In genomic region chr7:490461-491291, GRCh38 we compare ENCODE assay signal across 13 cellular contexts. TPM values are rescaled to one million over a fixed set of nuclear protein-coding genes. Genes with fewer than 3 reads are reported as not detected.
DNase-seq lines count a peak whose midpoint lies in the region; ATAC-seq and TF ChIP-seq lines count a peak whose summit lies in the region.
"Had no signal": no experiment of that assay in that cellular context is flagged by ENCODE, and none has a peak within 500 bp of the region (broad histone marks: within the 10 kb centered on the region; RNA-seq: fewer than 3 reads in every experiment).

No MANE protein-coding gene starts in this region.

- no peak overlapping the region for H3K27ac Mint-ChIP-seq in MCF 10A (ENCODE audit: low read depth, unreplicated experiment)
- H3K27ac Mint-ChIP-seq in Caco-2 (ENCODE audit: unreplicated experiment): no peak overlapping the region
- H3K27ac Mint-ChIP-seq: activated naive CD4-positive, alpha-beta T cell treated with anti-CD3 and anti-CD28 coated beads, Interleukin-2, amount 50 U/mL, for 24 hours; naive B cell had no signal

- H3K36me3 ChIP-seq in breast epithelium (no peaks in the 10 kb centered on the region), thymus (ENCODE audit: control insufficient read depth, insufficient read depth) (no peaks in the 10 kb centered on the region), Caco-2 (ENCODE audit: control insufficient read depth, insufficient read depth, low read length) (no peaks in the 10 kb centered on the region)
- H3K36me3 ChIP-seq: esophagus squamous epithelium, upper lobe of left lung had no signal

- H3K27ac ChIP-seq in breast epithelium (peak overlapping the region; percentile 80 to 83), right cardiac atrium (ENCODE audit: low read length) (no peak overlapping the region), thymus (ENCODE audit: low read depth) (peak overlapping the region; percentile 33)
- H3K27ac ChIP-seq: A549, esophagus squamous epithelium, upper lobe of left lung had no signal

- intact Hi-C loops in breast epithelium (cut with DNase I; ENCODE audit: low total_unique reads): loop anchor here (10.0 kb wide), 1 partner anchor 1574 kb away; no protein-coding TSS in a partner anchor
- intact Hi-C loops in MCF 10A (cut with micrococcal nuclease): no loop called here
- intact Hi-C loops in right cardiac atrium (cut with DNase I): no loop called here
- intact Hi-C loops in Caco-2 (cut with micrococcal nuclease; ENCODE audit: unreplicated experiment): no loop called here

- H3K4me3 ChIP-seq in breast epithelium (no peak overlapping the region), right cardiac atrium (ENCODE audit: low read length) (no peak overlapping the region), thymus (ENCODE audit: low read length) (no peak overlapping the region), Caco-2 (ENCODE audit: low read depth, low read length) (no peak overlapping the region)
- H3K4me3 ChIP-seq: A549, esophagus squamous epithelium, upper lobe of left lung had no signal

- DNase-seq in breast epithelium (ENCODE audit: low spot score in 2 of 2) (peak in 1 of 2 donors; percentile 83), MCF 10A (ENCODE audit: unreplicated experiment) (no peak), NCI-H1105 treated with DMSO at 0.1 percent for 48 hours (lab: John Stamatoyannopoulos, UW) (peak; percentile 77), right cardiac atrium (peak; percentile 3 to 30 (median 28)), cerebellum (ENCODE audit: low spot score) (no peak), NCI-H2227 (lab: John Stamatoyannopoulos, UW; ENCODE audit: unreplicated experiment) (no peak), Caco-2 (no peak)
- DNase-seq: esophagus squamous epithelium, naive B cell had no signal

- TF ChIP-seq CTCF in breast epithelium (IDR thresholded peaks at IDR 0.05) (no peak), MCF 10A (IDR thresholded peaks at IDR 0.05; ENCODE audit: unreplicated experiment) (no peak), Caco-2 (IDR thresholded peaks at IDR 0.05; ENCODE audit: insufficient read depth in 1 of 2, low read depth in 1 of 2, low read length in 1 of 2, severe bottlenecking in 1 of 2, unreplicated experiment in 1 of 2) (no peak)

- ATAC-seq in right cardiac atrium: no peak

- peaks cover 8% of the 10 kb centered on the region for H3K4me1 Mint-ChIP-seq in MCF 10A (ENCODE audit: insufficient read depth, unreplicated experiment)
- H3K4me1 Mint-ChIP-seq in Caco-2 (ENCODE audit: low read depth, unreplicated experiment): peaks cover 4% of the 10 kb centered on the region
- H3K4me1 Mint-ChIP-seq: activated naive CD4-positive, alpha-beta T cell treated with anti-CD3 and anti-CD28 coated beads, Interleukin-2, amount 50 U/mL, for 24 hours; naive B cell had no signal

- peaks cover 14% of the 10 kb centered on the region for H3K27me3 Mint-ChIP-seq in MCF 10A (ENCODE audit: insufficient read depth, unreplicated experiment)
- H3K27me3 Mint-ChIP-seq in Caco-2 (ENCODE audit: insufficient read depth, unreplicated experiment): no peaks in the 10 kb centered on the region
- H3K27me3 Mint-ChIP-seq: activated naive CD4-positive, alpha-beta T cell treated with anti-CD3 and anti-CD28 coated beads, Interleukin-2, amount 50 U/mL, for 24 hours had no signal

- H3K36me3 Mint-ChIP-seq in MCF 10A (ENCODE audit: insufficient read depth, unreplicated experiment) (peaks cover 3% of the 10 kb centered on the region), Caco-2 (ENCODE audit: insufficient read depth, unreplicated experiment) (peaks cover 20% of the 10 kb centered on the region)
- H3K36me3 Mint-ChIP-seq: activated naive CD4-positive, alpha-beta T cell treated with anti-CD3 and anti-CD28 coated beads, Interleukin-2, amount 50 U/mL, for 24 hours; naive B cell had no signal

- H3K4me1 ChIP-seq in breast epithelium (no peaks in the 10 kb centered on the region), right cardiac atrium (ENCODE audit: control insufficient read depth, insufficient read depth, low read length) (peaks cover 5% of the 10 kb centered on the region), thymus (ENCODE audit: control insufficient read depth, insufficient read depth, low read length) (no peaks in the 10 kb centered on the region), Caco-2 (peaks cover 17% of the 10 kb centered on the region)
- H3K4me1 ChIP-seq: A549 had no signal

- H3K9me3 ChIP-seq in breast epithelium (no peaks in the 10 kb centered on the region), right cardiac atrium (ENCODE audit: control insufficient read depth, low read length) (no peaks in the 10 kb centered on the region), thymus (ENCODE audit: control insufficient read depth) (peaks cover 2% of the 10 kb centered on the region), Caco-2 (0 out of 2 replicates have a peak, but pooled peaks cover 4% of the 10 kb centered on the region)
- H3K9me3 ChIP-seq: A549, esophagus squamous epithelium, upper lobe of left lung had no signal

- POLR2A ChIA-PET in MCF 10A (lab: Yijun Ruan, JAX) (no interaction called here), Caco-2 (lab: Charles Lee) (no interaction called here)

- WGBS in right cardiac atrium: 85% methylated on average over 18 of the region's 18 CpGs
- WGBS in thymus: 82% methylated on average over 18 of the region's 18 CpGs

- H3K27me3 ChIP-seq in breast epithelium (no peaks in the 10 kb centered on the region), right cardiac atrium (ENCODE audit: control insufficient read depth, insufficient read depth) (no peaks in the 10 kb centered on the region), thymus (ENCODE audit: control insufficient read depth, insufficient read depth) (no peaks in the 10 kb centered on the region), Caco-2 (replicated peaks; ENCODE audit: control insufficient read depth, insufficient read depth, low read length) (no peaks in the 10 kb centered on the region)
- H3K27me3 ChIP-seq: upper lobe of left lung had no signal

- no peaks in the 10 kb centered on the region for H3K9me3 Mint-ChIP-seq in MCF 10A (ENCODE audit: unreplicated experiment)
- H3K9me3 Mint-ChIP-seq in Caco-2 (ENCODE audit: unreplicated experiment): no peaks in the 10 kb centered on the region
- H3K9me3 Mint-ChIP-seq: activated naive CD4-positive, alpha-beta T cell treated with anti-CD3 and anti-CD28 coated beads, Interleukin-2, amount 50 U/mL, for 24 hours; naive B cell had no signal

- CTCF ChIA-PET in MCF 10A (lab: Yijun Ruan, JAX): interaction anchor here (0.7 kb wide), 1 partner anchor 284 kb away, joined by 3 read pairs; no protein-coding TSS in a partner anchor
- CTCF ChIA-PET in Caco-2 (lab: Charles Lee): no interaction called here

- BruUV-seq in MCF 10A (replicated peaks; lab: Mats Ljungman, UMichigan): no TSS peak
- no TSS peak for BruUV-seq in Caco-2 (replicated peaks; lab: Mats Ljungman, UMichigan)

- no peak for TF ChIP-seq POLR2A in breast epithelium (IDR thresholded peaks at IDR 0.05)

- no peak overlapping the region for H3K4me3 Mint-ChIP-seq in MCF 10A (ENCODE audit: unreplicated experiment)
- H3K4me3 Mint-ChIP-seq in Caco-2 (ENCODE audit: unreplicated experiment): no peak overlapping the region
- H3K4me3 Mint-ChIP-seq: activated naive CD4-positive, alpha-beta T cell treated with anti-CD3 and anti-CD28 coated beads, Interleukin-2, amount 50 U/mL, for 24 hours; naive B cell had no signal

RNA-seq across cellular contexts. Expression of gene PDGFA, which starts 29.0 kb away (rescaled TPM):
- total RNA-seq in breast epithelium (10 to 100 TPM; 19.8 to 33.4 (median 31.2) TPM), MCF 10A (2022) (20.1 and 26.6 TPM in 2 replicates), right cardiac atrium (10 to 100 TPM; 32.2 to 44.3 (median 38.4) TPM), cerebellum (14.5 TPM), Caco-2 (2022) (76.8 and 78.5 TPM in 2 replicates)
- polyA plus RNA-seq in right cardiac atrium (18.3 TPM), thymus (15.1 TPM)

Comparison
In these comparisons a context has a peak if more than half of its experiments do, and no peak if none do; other contexts are left out.
1. DNase-seq: peak in NCI-H1105 treated with DMSO at 0.1 percent for 48 hours (single experiment) and right cardiac atrium (3 of 3); none in MCF 10A (single experiment), cerebellum (single experiment), NCI-H2227 (single experiment) and Caco-2 (0 of 2).